Comparison of ENCODE assay signal across 1 cellular context in the genomic region with DNA sequence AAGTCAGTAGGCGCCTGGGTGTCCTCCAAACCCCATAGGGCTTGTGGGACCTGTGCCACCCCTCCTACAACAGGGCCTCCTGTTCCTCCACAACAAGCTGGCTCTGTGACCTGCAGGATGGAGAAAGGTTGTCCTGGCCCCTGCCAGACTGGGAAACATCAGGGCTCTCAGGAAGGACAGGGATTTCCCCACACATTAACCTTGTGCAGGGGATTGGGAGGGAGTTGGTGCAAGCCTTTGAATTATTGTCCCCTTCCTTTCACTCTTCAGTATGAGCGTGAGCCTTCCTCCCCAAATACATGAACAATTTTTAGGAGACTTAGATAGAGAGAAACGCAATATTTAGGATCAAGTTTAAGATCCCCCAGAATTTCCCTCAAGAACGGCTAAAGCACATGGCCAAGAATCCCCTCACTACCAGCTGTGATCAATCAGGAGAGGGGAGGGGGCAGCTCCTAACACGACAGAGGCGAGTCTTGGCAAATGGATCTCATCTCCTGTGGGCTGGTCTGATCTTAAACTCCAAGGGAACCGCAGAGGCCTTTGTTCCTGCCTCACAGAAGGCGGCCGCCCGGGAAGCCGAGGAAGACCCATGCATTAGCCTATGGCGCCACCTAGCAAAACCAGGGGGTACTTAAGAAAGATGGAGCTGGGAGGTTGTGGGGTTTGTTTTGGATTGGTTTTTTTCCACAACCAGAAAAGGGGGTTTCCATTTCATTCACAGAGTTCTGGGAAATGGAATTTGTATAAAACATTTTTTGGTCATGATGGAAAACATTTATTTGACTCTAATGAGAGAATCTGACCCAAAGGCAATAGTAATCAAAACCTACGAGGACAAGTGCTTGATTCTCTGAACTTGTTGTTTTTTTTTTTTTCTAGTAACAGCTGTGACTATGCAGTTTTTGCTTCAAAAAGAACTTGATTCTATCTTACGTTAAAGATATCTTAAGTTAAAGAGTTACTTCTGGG.
TF ChIP-seq lines count a peak whose summit lies in the region.

No MANE protein-coding gene starts in this region.

TF ChIP-seq in IMR-90, 13 proteins besides CTCF, POLR2A, EP300 and RAD21:
- TF ChIP-seq MAZ (IDR thresholded peaks at IDR 0.05; ENCODE audit: borderline replicate concordance, low read depth, low read length) (no peak; the same call in 1 of the 2 replicates), CHD1 (IDR thresholded peaks at IDR 0.05; ENCODE audit: low read depth, low read length) (no peak), BHLHE40 (IDR thresholded peaks at IDR 0.05; ENCODE audit: low read depth, low read length) (no peak), RFX5 (IDR thresholded peaks at IDR 0.05; ENCODE audit: low read depth, low read length) (no peak), NFE2L2 (IDR thresholded peaks at IDR 0.05; ENCODE audit: low read depth, low read length) (peak; percentile 36; the same call in 1 of the 2 replicates), RCOR1 (IDR thresholded peaks at IDR 0.05; ENCODE audit: insufficient replicate concordance, low read length) (peak; percentile 50), MAFK (IDR thresholded peaks at IDR 0.05; ENCODE audit: low read depth, low read length) (no peak), FOS (IDR thresholded peaks at IDR 0.05; ENCODE audit: low read depth, low read length) (no peak), CEBPB (IDR thresholded peaks at IDR 0.05; ENCODE audit: low read depth, low read length) (no peak), SMC3 (IDR thresholded peaks at IDR 0.05; ENCODE audit: low read depth, low read length) (peak; percentile 95), MXI1 (IDR thresholded peaks at IDR 0.05; ENCODE audit: borderline replicate concordance, low read depth, low read length) (no peak)
- TF ChIP-seq, protein P1, sequence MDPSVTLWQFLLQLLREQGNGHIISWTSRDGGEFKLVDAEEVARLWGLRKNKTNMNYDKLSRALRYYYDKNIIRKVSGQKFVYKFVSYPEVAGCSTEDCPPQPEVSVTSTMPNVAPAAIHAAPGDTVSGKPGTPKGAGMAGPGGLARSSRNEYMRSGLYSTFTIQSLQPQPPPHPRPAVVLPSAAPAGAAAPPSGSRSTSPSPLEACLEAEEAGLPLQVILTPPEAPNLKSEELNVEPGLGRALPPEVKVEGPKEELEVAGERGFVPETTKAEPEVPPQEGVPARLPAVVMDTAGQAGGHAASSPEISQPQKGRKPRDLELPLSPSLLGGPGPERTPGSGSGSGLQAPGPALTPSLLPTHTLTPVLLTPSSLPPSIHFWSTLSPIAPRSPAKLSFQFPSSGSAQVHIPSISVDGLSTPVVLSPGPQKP (IDR thresholded peaks at IDR 0.05; ENCODE audit: borderline replicate concordance, low read depth, low read length): no peak
- TF ChIP-seq, protein P2, sequence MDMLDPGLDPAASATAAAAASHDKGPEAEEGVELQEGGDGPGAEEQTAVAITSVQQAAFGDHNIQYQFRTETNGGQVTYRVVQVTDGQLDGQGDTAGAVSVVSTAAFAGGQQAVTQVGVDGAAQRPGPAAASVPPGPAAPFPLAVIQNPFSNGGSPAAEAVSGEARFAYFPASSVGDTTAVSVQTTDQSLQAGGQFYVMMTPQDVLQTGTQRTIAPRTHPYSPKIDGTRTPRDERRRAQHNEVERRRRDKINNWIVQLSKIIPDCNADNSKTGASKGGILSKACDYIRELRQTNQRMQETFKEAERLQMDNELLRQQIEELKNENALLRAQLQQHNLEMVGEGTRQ (IDR thresholded peaks at IDR 0.05; ENCODE audit: low read depth, low read length): no peak
TF ChIP-seq in IMR-90: peak in this region for 3.
